Comparison of ENCODE assay signal across 19 cellular contexts in the genomic region with DNA sequence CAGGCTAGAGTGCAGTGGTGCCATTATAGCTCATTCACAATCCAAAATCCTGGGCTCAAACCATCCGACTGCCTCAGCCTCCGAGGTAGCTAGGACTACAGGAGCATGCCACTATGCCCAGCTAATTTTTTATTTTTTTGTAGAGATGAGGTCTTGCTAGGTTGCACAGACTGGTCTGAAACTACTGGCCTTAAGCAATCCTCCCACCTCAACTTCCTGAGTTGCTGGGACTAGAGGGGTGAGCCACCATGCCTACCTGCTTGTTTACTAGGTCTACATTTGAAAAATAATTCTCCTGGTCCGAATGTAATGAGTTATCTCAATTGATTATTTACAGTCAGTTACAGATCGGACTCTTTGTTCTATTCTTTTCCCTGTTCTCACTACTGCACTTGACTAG.
"Had no signal": no experiment of that assay in that cellular context is flagged by ENCODE, and none has a peak within 500 bp of the region (broad histone marks: within the 10 kb centered on the region; RNA-seq: fewer than 3 reads in every experiment).

No MANE protein-coding gene starts in this region.

- H3K4me3 Mint-ChIP-seq: activated B cell treated with CpG ODN at 0.5 μM for 24 hours; activated naive CD8-positive, alpha-beta T cell had no signal

- H3K27me3 Mint-ChIP-seq: activated B cell treated with CpG ODN at 0.5 μM for 24 hours; activated naive CD8-positive, alpha-beta T cell; naive thymus-derived CD4-positive, alpha-beta T cell had no signal

- ATAC-seq: left lung; naive thymus-derived CD4-positive, alpha-beta T cell; pancreas; sciatic nerve had no signal

- H3K27ac Mint-ChIP-seq: activated naive CD8-positive, alpha-beta T cell had no signal

- DNase-seq: activated B cell treated with CpG ODN at 0.5 μM for 24 hours; activated gamma-delta T cell treated with Interleukin-2 at 50 U/mL for 16 hours; activated T-cell treated with anti-CD3 and anti-CD28 coated beads, Interleukin-2, amount 50 U/mL, for 1 hour; amniotic stem cell; caudate nucleus; cortex of kidney; effector CD4-positive, alpha-beta T cell; foreskin fibroblast; hypothalamus; kidney; left lung; mammary epithelial cell; naive thymus-derived CD4-positive, alpha-beta T cell; pancreas; stomach; testis; upper lobe of left lung had no signal
